Comparison of ENCODE assay signal across 18 cellular contexts in genomic region chr3:186077466-186077865, GRCh38. TPM values are rescaled to one million over a fixed set of nuclear protein-coding genes. Genes with fewer than 3 reads are reported as not detected.
DNase-seq lines count a peak whose midpoint lies in the region; ATAC-seq and TF ChIP-seq lines count a peak whose summit lies in the region.
"Had no signal": no experiment of that assay in that cellular context is flagged by ENCODE, and none has a peak within 500 bp of the region (broad histone marks: within the 10 kb centered on the region; RNA-seq: fewer than 3 reads in every experiment).

No MANE protein-coding gene starts in this region.

- ATAC-seq in GM23338 (no peak), foreskin keratinocyte (no peak)
- no peak for ATAC-seq in CD8-positive, alpha-beta T cell

- H3K27ac Mint-ChIP-seq in Calu3 (ENCODE audit: unreplicated experiment) (peak overlapping the region; percentile 41), GM23338 (no peak overlapping the region), endothelial cell (ENCODE audit: unreplicated experiment) (peak overlapping the region; percentile 30), Caco-2 (ENCODE audit: unreplicated experiment) (no peak overlapping the region)
- no peak overlapping the region for H3K27ac Mint-ChIP-seq in CD8-positive, alpha-beta T cell
- H3K27ac Mint-ChIP-seq: CD14-positive monocyte; CD4-positive, alpha-beta memory T cell had no signal

- POLR2A ChIA-PET in Caco-2 (lab: Charles Lee), result no interaction called here
- POLR2A ChIA-PET in CD8-positive, alpha-beta T cell (lab: Charles Lee), result no interaction called here

- H3K36me3 Mint-ChIP-seq in Calu3 (ENCODE audit: insufficient read depth, unreplicated experiment) (peaks cover 27% of the 10 kb centered on the region), GM23338 (ENCODE audit: low read depth) (peaks cover 66% of the 10 kb centered on the region), endothelial cell (ENCODE audit: low read depth, unreplicated experiment) (peaks cover 40% of the 10 kb centered on the region), Caco-2 (ENCODE audit: insufficient read depth, unreplicated experiment) (no peaks in the 10 kb centered on the region)
- no peaks in the 10 kb centered on the region for H3K36me3 Mint-ChIP-seq in CD8-positive, alpha-beta T cell
- H3K36me3 Mint-ChIP-seq: CD14-positive monocyte; CD4-positive, alpha-beta memory T cell; CD4-positive, CD25-positive, alpha-beta regulatory T cell had no signal

- H3K79me2 ChIP-seq in GM23338 (replicated peaks; ENCODE audit: insufficient read depth), result peaks cover 58% of the 10 kb centered on the region

- H3K27ac ChIP-seq in GM23338 (ENCODE audit: low read depth) (0 out of 2 replicates have a peak overlapping the region, but pooled peaks have one; percentile 46), foreskin keratinocyte (no peak overlapping the region)
- no peak overlapping the region for H3K27ac ChIP-seq in CD8-positive, alpha-beta T cell (ENCODE audit: low read depth, low read length)

- H3K4me3 ChIP-seq in GM23338 (no peak overlapping the region), Caco-2 (ENCODE audit: low read depth, low read length) (no peak overlapping the region)
- no peak overlapping the region for H3K4me3 ChIP-seq in CD8-positive, alpha-beta T cell (ENCODE audit: low read depth, low read length)
- H3K4me3 ChIP-seq: BLaER1 had no signal

- H2AFZ ChIP-seq in GM23338, result no peak overlapping the region

- H3K4me1 ChIP-seq in GM23338 (ENCODE audit: insufficient read depth) (peaks cover 51% of the 10 kb centered on the region), Caco-2 (no peaks in the 10 kb centered on the region), foreskin keratinocyte (peaks cover 16% of the 10 kb centered on the region)
- H3K4me1 ChIP-seq in CD8-positive, alpha-beta T cell (ENCODE audit: insufficient read depth, low read length), result no peaks in the 10 kb centered on the region
- H3K4me1 ChIP-seq: BE2C had no signal

- H3K9me2 ChIP-seq in GM23338 (ENCODE audit: insufficient read depth), result no peaks in the 10 kb centered on the region

- intact Hi-C loops in Calu3 (cut with micrococcal nuclease; ENCODE audit: unreplicated experiment), result no loop called here
- intact Hi-C loops in Caco-2 (cut with micrococcal nuclease; ENCODE audit: unreplicated experiment), result no loop called here
- intact Hi-C loops in CD8-positive, alpha-beta T cell (cut with DNase I, micrococcal nuclease), result no loop called here

- CTCF ChIA-PET in Calu3 (lab: Charles Lee) (interaction anchor here (0.6 to 1.5 kb wide), 2 partner anchors 15 to 950 kb away, joined by 3 read pairs; no protein-coding TSS in a partner anchor), Caco-2 (lab: Charles Lee) (no interaction called here)
- CTCF ChIA-PET in CD8-positive, alpha-beta T cell (lab: Charles Lee), result no interaction called here

- H3K4me1 Mint-ChIP-seq in Calu3 (ENCODE audit: low read depth, unreplicated experiment) (no peaks in the 10 kb centered on the region), GM23338 (peaks cover 41% of the 10 kb centered on the region), endothelial cell (ENCODE audit: unreplicated experiment) (peaks cover 15% of the 10 kb centered on the region), Caco-2 (ENCODE audit: low read depth, unreplicated experiment) (no peaks in the 10 kb centered on the region)
- no peaks in the 10 kb centered on the region for H3K4me1 Mint-ChIP-seq in CD8-positive, alpha-beta T cell (ENCODE audit: low read depth)
- H3K4me1 Mint-ChIP-seq: CD14-positive monocyte; CD4-positive, alpha-beta memory T cell; CD4-positive, CD25-positive, alpha-beta regulatory T cell had no signal

- H3K9me3 Mint-ChIP-seq in Calu3 (ENCODE audit: low read depth, unreplicated experiment) (peaks cover 5% of the 10 kb centered on the region), GM23338 (no peaks in the 10 kb centered on the region), endothelial cell (ENCODE audit: unreplicated experiment) (no peaks in the 10 kb centered on the region), Caco-2 (ENCODE audit: unreplicated experiment) (peaks cover 9% of the 10 kb centered on the region)
- H3K9me3 Mint-ChIP-seq in CD8-positive, alpha-beta T cell, result peaks cover 5% of the 10 kb centered on the region

- H3K9me3 ChIP-seq in Caco-2, result no peaks in the 10 kb centered on the region; the same call in 1 of the 2 replicates
- no peaks in the 10 kb centered on the region for H3K9me3 ChIP-seq in CD8-positive, alpha-beta T cell (ENCODE audit: low read length)
- H3K9me3 ChIP-seq: BE2C had no signal

- no peaks in the 10 kb centered on the region for H4K20me1 ChIP-seq in GM23338 (replicated peaks; ENCODE audit: insufficient read depth)

- BruUV-seq in Calu3 (replicated peaks; lab: Mats Ljungman, UMichigan) (no TSS peak), Caco-2 (replicated peaks; lab: Mats Ljungman, UMichigan) (no TSS peak)

- H3F3A ChIP-seq in GM23338 (replicated peaks; ENCODE audit: low read depth), result no peaks in the 10 kb centered on the region

- H3K27me3 ChIP-seq in GM23338 (ENCODE audit: insufficient read depth) (no peaks in the 10 kb centered on the region), Caco-2 (replicated peaks; ENCODE audit: control insufficient read depth, insufficient read depth, low read length) (no peaks in the 10 kb centered on the region), foreskin keratinocyte (no peaks in the 10 kb centered on the region)
- H3K27me3 ChIP-seq in CD8-positive, alpha-beta T cell (ENCODE audit: insufficient read depth, low read length), result no peaks in the 10 kb centered on the region
- H3K27me3 ChIP-seq: BE2C, BLaER1 had no signal

- H3K36me3 ChIP-seq in GM23338 (ENCODE audit: insufficient read depth) (peaks cover 7% of the 10 kb centered on the region; the same call in 1 of the 2 replicates), Caco-2 (ENCODE audit: control insufficient read depth, insufficient read depth, low read length) (no peaks in the 10 kb centered on the region)
- H3K36me3 ChIP-seq in CD8-positive, alpha-beta T cell (ENCODE audit: insufficient read depth, low read length), result no peaks in the 10 kb centered on the region

- H3K4me3 Mint-ChIP-seq in Calu3 (ENCODE audit: low read depth, unreplicated experiment) (no peak overlapping the region), GM23338 (no peak overlapping the region), endothelial cell (ENCODE audit: unreplicated experiment) (no peak overlapping the region), Caco-2 (ENCODE audit: unreplicated experiment) (no peak overlapping the region)
- H3K4me3 Mint-ChIP-seq in CD8-positive, alpha-beta T cell, result no peak overlapping the region
- H3K4me3 Mint-ChIP-seq: CD14-positive monocyte; CD4-positive, alpha-beta memory T cell; CD4-positive, CD25-positive, alpha-beta regulatory T cell had no signal

- TF ChIP-seq CTCF in Calu3 (IDR thresholded peaks at IDR 0.05; ENCODE audit: unreplicated experiment) (no peak), GM23338 (conservative IDR thresholded peaks at IDR 0.05; ENCODE audit: low read depth in 2 of 2) (no peak), endothelial cell (IDR thresholded peaks at IDR 0.05; ENCODE audit: unreplicated experiment) (no peak), Caco-2 (IDR thresholded peaks at IDR 0.05; ENCODE audit: insufficient read depth in 1 of 2, low read depth in 1 of 2, low read length in 1 of 2, severe bottlenecking in 1 of 2, unreplicated experiment in 1 of 2) (no peak), foreskin keratinocyte (conservative IDR thresholded peaks at IDR 0.05) (no peak)
- no peak for TF ChIP-seq CTCF in CD8-positive, alpha-beta T cell (IDR thresholded peaks at IDR 0.05)

- DNase-seq in Calu3 (no peak), GM23338 (ENCODE audit: low spot score) (no peak), endothelial cell (ENCODE audit: low spot score) (no peak), Caco-2 (no peak), foreskin keratinocyte (no peak)
- no peak for DNase-seq in CD8-positive, alpha-beta T cell
- no peak for DNase-seq in activated CD4-positive, alpha-beta T cell treated with anti-CD3 and anti-CD28 coated beads, Interleukin-2, amount 50 U/mL, for 1 hour
- DNase-seq: 8988T; ACHN; BE2C; C1 segment of cervical spinal cord; CD4-positive, alpha-beta memory T cell; CD4-positive, CD25-positive, alpha-beta regulatory T cell; DMS79 treated with DMSO at 0.1 percent for 48 hours; GF-D8 had no signal

- H3K27me3 Mint-ChIP-seq in Calu3 (ENCODE audit: unreplicated experiment) (no peaks in the 10 kb centered on the region), GM23338 (ENCODE audit: insufficient read depth, low read depth, poor library complexity) (no peaks in the 10 kb centered on the region), endothelial cell (ENCODE audit: unreplicated experiment) (no peaks in the 10 kb centered on the region), Caco-2 (ENCODE audit: insufficient read depth, unreplicated experiment) (no peaks in the 10 kb centered on the region)
- peaks cover 9% of the 10 kb centered on the region for H3K27me3 Mint-ChIP-seq in CD8-positive, alpha-beta T cell (ENCODE audit: low read depth)

- peak overlapping the region; percentile 56; the same call in 1 of the 2 replicates for H3K4me2 ChIP-seq in GM23338
- H3K4me2 ChIP-seq: BLaER1 had no signal

TF ChIP-seq in GM23338, 12 proteins besides CTCF, POLR2A, EP300 and RAD21 (continues in another document):
- no peak for TF ChIP-seq STAT1 (IDR thresholded peaks at IDR 0.05; ENCODE audit: unreplicated experiment)
- no peak for TF ChIP-seq POLR2AphosphoS5 (IDR thresholded peaks at IDR 0.05; ENCODE audit: low read depth)
- no peak for TF ChIP-seq EZH2 (IDR thresholded peaks at IDR 0.05; ENCODE audit: low read depth, unreplicated experiment)
- no peak for TF ChIP-seq ZNF114 (CRISPR knock-in tag; IDR thresholded peaks at IDR 0.05)

TF ChIP-seq in PFSK-1, 5 proteins besides CTCF, POLR2A, EP300 and RAD21:
- TF ChIP-seq TAF1 (IDR thresholded peaks at IDR 0.05; ENCODE audit: borderline replicate concordance, insufficient read depth, low read length) (no peak), POLR2AphosphoS5 (IDR thresholded peaks at IDR 0.05; ENCODE audit: low read depth, low read length) (0 out of 2 replicates have a peak, but pooled peaks have one; percentile 21)

RNA-seq across cellular contexts. Expression of gene ETV5, which starts 31.4 kb away (rescaled TPM):
- total RNA-seq in Calu3 (2022), result 95.9 and 108 TPM in 2 replicates
- 48.4 and 57.1 TPM in 2 replicates for total RNA-seq in GM23338 (2014; rRNA removed; shearing (Covaris generic))
- 32.2 and 33.5 TPM in 2 replicates for polyA plus RNA-seq in GM23338 (2016; fragmentation: Nextera tagmentation; extraction: Ambion mirVana)
- 352 TPM for polyA plus RNA-seq in PFSK-1 (2012; ENCODE audit: insufficient read length, low read depth)
- total RNA-seq in endothelial cell (ENCODE audit: unreplicated experiment), result 40.6 TPM
- 16.2 and 18.6 TPM in 2 replicates for total RNA-seq in Caco-2 (2022)
- total RNA-seq in CD8-positive, alpha-beta T cell, result under 1 TPM in 1 of 2 experiments, not detected in 1; 0.08 TPM
- 46.8 and 53.6 TPM in 2 replicates for total RNA-seq in foreskin keratinocyte
- polyA plus RNA-seq in foreskin keratinocyte, result 23.4 and 24.5 TPM in 2 replicates
- total RNA-seq: CD4-positive, CD25-positive, alpha-beta regulatory T cell had no signal
- polyA plus RNA-seq: CD4-positive, alpha-beta memory T cell had no signal

Comparison
In these comparisons a context has a peak if more than half of its experiments do, and no peak if none do; other contexts are left out.
1. H3K27ac Mint-ChIP-seq: peak in Calu3 (single experiment) and endothelial cell (single experiment); none in GM23338 (single experiment), Caco-2 (single experiment) and CD8-positive, alpha-beta T cell (single experiment).
2. RNA of gene ETV5, which starts 31.4 kb away (total RNA-seq): 95.9 to 108 TPM in Calu3, 48.4 to 57.1 TPM in GM23338, 46.8 to 53.6 TPM in foreskin keratinocyte, 40.6 TPM in endothelial cell (single experiment) and 16.2 to 18.6 TPM in Caco-2; 0.08 TPM in CD8-positive, alpha-beta T cell; every median in the first group is over 10 times any median in the second.